ENCODE assay signal across 8 cellular contexts in the genomic region with DNA sequence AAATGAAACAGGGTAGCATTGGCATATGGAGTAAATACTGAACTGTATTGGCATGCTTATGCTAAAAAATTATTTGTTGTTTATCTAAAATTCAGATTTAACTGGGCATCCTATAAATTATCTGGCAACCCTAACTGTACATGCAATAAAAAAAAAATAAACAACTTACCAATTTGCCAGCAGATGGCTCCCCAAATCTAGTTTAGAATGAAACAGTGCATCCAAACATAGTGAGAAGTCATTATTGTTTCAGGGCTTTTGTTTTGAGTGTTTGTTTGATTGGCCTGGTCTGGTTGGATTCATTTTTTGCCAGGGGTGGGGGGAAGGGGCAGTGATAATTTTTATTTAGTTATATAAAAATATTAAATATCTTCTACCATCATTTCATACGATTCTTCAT. TPM values are rescaled to one million over a fixed set of nuclear protein-coding genes. Genes with fewer than 3 reads are reported as not detected.
A peak's percentile ranks its signal among the peaks of the same experiment; 100 is the strongest.
DNase-seq lines count a peak whose midpoint lies in the region; ATAC-seq and TF ChIP-seq lines count a peak whose summit lies in the region.

No MANE protein-coding gene starts in this region.

- no peak overlapping the region for H3K27ac Mint-ChIP-seq in activated CD4-positive, alpha-beta T cell treated with anti-CD3 and anti-CD28 coated beads, Interleukin-2, amount 10 ng/mL, durations not matched to agents 24 days and 14 days

- peaks cover 18% of the 10 kb centered on the region for H3K4me1 Mint-ChIP-seq in activated CD4-positive, alpha-beta T cell treated with anti-CD3 and anti-CD28 coated beads, Interleukin-2, amount 10 ng/mL, durations not matched to agents 24 days and 14 days

- no peaks in the 10 kb centered on the region for H3K36me3 Mint-ChIP-seq in activated CD4-positive, alpha-beta T cell treated with anti-CD3 and anti-CD28 coated beads, Interleukin-2, amount 10 ng/mL, durations not matched to agents 24 days and 14 days (ENCODE audit: low read depth)

- H3K27me3 ChIP-seq in liver (ENCODE audit: control insufficient read depth in 4 of 4, insufficient read depth in 4 of 4, low read length in 3 of 4) = no peaks in the 10 kb centered on the region

- H3K4me1 ChIP-seq in liver (ENCODE audit: control insufficient read depth in 4 of 4, insufficient read depth in 4 of 4, low read length in 3 of 4) = peaks cover 0 to 4% (median 1%) of the 10 kb centered on the region in 4 donors

- no peak overlapping the region for H3K9ac ChIP-seq in liver (ENCODE audit: low read depth in 1 of 2, low read length in 2 of 2)

- peak; percentile 79 for TF ChIP-seq CTCF in VCaP (conservative IDR thresholded peaks at IDR 0.05)
- peak; percentile 39 for TF ChIP-seq CTCF in liver (IDR thresholded peaks at IDR 0.05; ENCODE audit: low read depth, low read length, missing input control)

- no peaks in the 10 kb centered on the region for H3K9me3 Mint-ChIP-seq in activated CD4-positive, alpha-beta T cell treated with anti-CD3 and anti-CD28 coated beads, Interleukin-2, amount 10 ng/mL, durations not matched to agents 24 days and 14 days

- intact Hi-C loops in activated CD4-positive, alpha-beta T cell treated with anti-CD3 and anti-CD28 coated beads, Interleukin-2, amount 10 ng/mL, durations not matched to agents 24 days and 14 days (cut with micrococcal nuclease) = loop anchor here (1.0 to 2.0 kb wide), 3 partner anchors 104 to 187 kb away; no protein-coding TSS in a partner anchor

- no peak overlapping the region for H3K4me3 Mint-ChIP-seq in activated CD4-positive, alpha-beta T cell treated with anti-CD3 and anti-CD28 coated beads, Interleukin-2, amount 10 ng/mL, durations not matched to agents 24 days and 14 days

- H3K4me3 ChIP-seq in liver (ENCODE audit: low read depth in 1 of 3, low read length in 3 of 3) = no peak overlapping the region

- WGBS in liver = 96% methylated on average over 1 of the region's 1 CpG

- no peak overlapping the region for H3K27ac ChIP-seq in VCaP
- H3K27ac ChIP-seq in liver (ENCODE audit: low read depth in 1 of 2, low read length in 2 of 2) = no peak overlapping the region

- peak; percentile 78 to 79 for TF ChIP-seq RAD21 in liver (IDR thresholded peaks at IDR 0.05)

- ATAC-seq in GM18868 (IDR thresholded peaks at IDR 0.05; ENCODE audit: unreplicated experiment) (no peak), HG03135 (IDR thresholded peaks at IDR 0.05; ENCODE audit: unreplicated experiment) (no peak)

- DNase-seq in activated CD4-positive, alpha-beta T cell treated with anti-CD3 and anti-CD28 coated beads, Interleukin-2, amount 10 ng/mL, durations not matched to agents 24 days and 14 days = peak; percentile 65
- no peak for DNase-seq in activated CD4-positive, alpha-beta T cell treated with anti-CD3 and anti-CD28 coated beads, Interleukin-2, amount 50 U/mL, for 48 hours
- peak; percentile 59 for DNase-seq in NCI-H1092 (lab: John Stamatoyannopoulos, UW)
- DNase-seq in stimulated activated CD4-positive, alpha-beta T cell treated with anti-CD3 and anti-CD28 coated beads, Interleukin-2, amount 100 ng/mL, for 24 hours = no peak

- H3K36me3 ChIP-seq in liver (ENCODE audit: control insufficient read depth in 4 of 4, insufficient read depth in 3 of 4, low read depth in 1 of 4, low read length in 3 of 4) = no peaks in the 10 kb centered on the region

- H3K27me3 Mint-ChIP-seq in activated CD4-positive, alpha-beta T cell treated with anti-CD3 and anti-CD28 coated beads, Interleukin-2, amount 10 ng/mL, durations not matched to agents 24 days and 14 days = peaks cover 8% of the 10 kb centered on the region

- H3K9me3 ChIP-seq in liver (ENCODE audit: control insufficient read depth in 4 of 4, low read length in 3 of 4) = no peaks in the 10 kb centered on the region

TF ChIP-seq in liver, 16 proteins besides CTCF, POLR2A, EP300 and RAD21:
- TF ChIP-seq FOXA2 (IDR thresholded peaks at IDR 0.05) (no peak), GABPA (IDR thresholded peaks at IDR 0.05 in 1 of 2, conservative IDR thresholded peaks at IDR 0.05 in 1 of 2) (no peak), HNF4A (conservative IDR thresholded peaks at IDR 0.05) (no peak)
- TF ChIP-seq, protein P1, sequence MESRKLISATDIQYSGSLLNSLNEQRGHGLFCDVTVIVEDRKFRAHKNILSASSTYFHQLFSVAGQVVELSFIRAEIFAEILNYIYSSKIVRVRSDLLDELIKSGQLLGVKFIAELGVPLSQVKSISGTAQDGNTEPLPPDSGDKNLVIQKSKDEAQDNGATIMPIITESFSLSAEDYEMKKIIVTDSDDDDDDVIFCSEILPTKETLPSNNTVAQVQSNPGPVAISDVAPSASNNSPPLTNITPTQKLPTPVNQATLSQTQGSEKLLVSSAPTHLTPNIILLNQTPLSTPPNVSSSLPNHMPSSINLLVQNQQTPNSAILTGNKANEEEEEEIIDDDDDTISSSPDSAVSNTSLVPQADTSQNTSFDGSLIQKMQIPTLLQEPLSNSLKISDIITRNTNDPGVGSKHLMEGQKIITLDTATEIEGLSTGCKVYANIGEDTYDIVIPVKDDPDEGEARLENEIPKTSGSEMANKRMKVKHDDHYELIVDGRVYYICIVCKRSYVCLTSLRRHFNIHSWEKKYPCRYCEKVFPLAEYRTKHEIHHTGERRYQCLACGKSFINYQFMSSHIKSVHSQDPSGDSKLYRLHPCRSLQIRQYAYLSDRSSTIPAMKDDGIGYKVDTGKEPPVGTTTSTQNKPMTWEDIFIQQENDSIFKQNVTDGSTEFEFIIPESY (IDR thresholded peaks at IDR 0.05) = no peak
- TF ChIP-seq, protein P2, sequence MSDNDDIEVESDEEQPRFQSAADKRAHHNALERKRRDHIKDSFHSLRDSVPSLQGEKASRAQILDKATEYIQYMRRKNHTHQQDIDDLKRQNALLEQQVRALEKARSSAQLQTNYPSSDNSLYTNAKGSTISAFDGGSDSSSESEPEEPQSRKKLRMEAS (IDR thresholded peaks at IDR 0.05) = no peak
- TF ChIP-seq, protein P3, sequence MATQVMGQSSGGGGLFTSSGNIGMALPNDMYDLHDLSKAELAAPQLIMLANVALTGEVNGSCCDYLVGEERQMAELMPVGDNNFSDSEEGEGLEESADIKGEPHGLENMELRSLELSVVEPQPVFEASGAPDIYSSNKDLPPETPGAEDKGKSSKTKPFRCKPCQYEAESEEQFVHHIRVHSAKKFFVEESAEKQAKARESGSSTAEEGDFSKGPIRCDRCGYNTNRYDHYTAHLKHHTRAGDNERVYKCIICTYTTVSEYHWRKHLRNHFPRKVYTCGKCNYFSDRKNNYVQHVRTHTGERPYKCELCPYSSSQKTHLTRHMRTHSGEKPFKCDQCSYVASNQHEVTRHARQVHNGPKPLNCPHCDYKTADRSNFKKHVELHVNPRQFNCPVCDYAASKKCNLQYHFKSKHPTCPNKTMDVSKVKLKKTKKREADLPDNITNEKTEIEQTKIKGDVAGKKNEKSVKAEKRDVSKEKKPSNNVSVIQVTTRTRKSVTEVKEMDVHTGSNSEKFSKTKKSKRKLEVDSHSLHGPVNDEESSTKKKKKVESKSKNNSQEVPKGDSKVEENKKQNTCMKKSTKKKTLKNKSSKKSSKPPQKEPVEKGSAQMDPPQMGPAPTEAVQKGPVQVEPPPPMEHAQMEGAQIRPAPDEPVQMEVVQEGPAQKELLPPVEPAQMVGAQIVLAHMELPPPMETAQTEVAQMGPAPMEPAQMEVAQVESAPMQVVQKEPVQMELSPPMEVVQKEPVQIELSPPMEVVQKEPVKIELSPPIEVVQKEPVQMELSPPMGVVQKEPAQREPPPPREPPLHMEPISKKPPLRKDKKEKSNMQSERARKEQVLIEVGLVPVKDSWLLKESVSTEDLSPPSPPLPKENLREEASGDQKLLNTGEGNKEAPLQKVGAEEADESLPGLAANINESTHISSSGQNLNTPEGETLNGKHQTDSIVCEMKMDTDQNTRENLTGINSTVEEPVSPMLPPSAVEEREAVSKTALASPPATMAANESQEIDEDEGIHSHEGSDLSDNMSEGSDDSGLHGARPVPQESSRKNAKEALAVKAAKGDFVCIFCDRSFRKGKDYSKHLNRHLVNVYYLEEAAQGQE (IDR thresholded peaks at IDR 0.05) = no peak

RNA-seq across cellular contexts. Expression of a gene that starts 12.8 kb away (rescaled TPM):
- total RNA-seq in activated CD4-positive, alpha-beta T cell treated with anti-CD3 and anti-CD28 coated beads, Interleukin-2, amount 10 ng/mL, durations not matched to agents 24 days and 14 days = 0.12 TPM in 1 of 2 replicates, not detected in the other
- 1 to 10 TPM; 2.1 to 4.5 TPM for total RNA-seq in liver
- polyA plus RNA-seq in liver = under 1 TPM; 0.21 to 0.43 TPM

Comparison
In these comparisons a context has a peak if more than half of its experiments do, and no peak if none do; other contexts are left out.
1. DNase-seq: peak in activated CD4-positive, alpha-beta T cell treated with anti-CD3 and anti-CD28 coated beads, Interleukin-2, amount 10 ng/mL, durations not matched to agents 24 days and 14 days (single experiment) and NCI-H1092 (single experiment); none in activated CD4-positive, alpha-beta T cell treated with anti-CD3 and anti-CD28 coated beads, Interleukin-2, amount 50 U/mL, for 48 hours (0 of 2) and stimulated activated CD4-positive, alpha-beta T cell treated with anti-CD3 and anti-CD28 coated beads, Interleukin-2, amount 100 ng/mL, for 24 hours (0 of 2).